ENCODE assay signal across 18 cellular contexts in genomic region chr1:28066393-28067154, GRCh38. TPM values are rescaled to one million over a fixed set of nuclear protein-coding genes. Genes with fewer than 3 reads are reported as not detected.
DNase-seq lines count a peak whose midpoint lies in the region; ATAC-seq and TF ChIP-seq lines count a peak whose summit lies in the region.
"Had no signal": no experiment of that assay in that cellular context is flagged by ENCODE, and none has a peak within 500 bp of the region (broad histone marks: within the 10 kb centered on the region; RNA-seq: fewer than 3 reads in every experiment).

No MANE protein-coding gene starts in this region.

- H3K4me1 Mint-ChIP-seq in nephron, result peaks cover 14% of the 10 kb centered on the region
- peaks cover 0 to 32% (median 23%) of the 10 kb centered on the region in 7 donors for H3K4me1 Mint-ChIP-seq in naive thymus-derived CD4-positive, alpha-beta T cell

- H4K20me1 ChIP-seq in OCI-LY7 (ENCODE audit: insufficient read depth, low read length), result no peaks in the 10 kb centered on the region

- H3K79me2 ChIP-seq in OCI-LY7 (ENCODE audit: insufficient read depth, low read depth, low read length), result peaks cover 100% of the 10 kb centered on the region

- H3K36me3 ChIP-seq in OCI-LY7 (ENCODE audit: insufficient read depth, low read length), result peaks cover 27% of the 10 kb centered on the region
- no peaks in the 10 kb centered on the region for H3K36me3 ChIP-seq in brain microvascular endothelial cell (replicated peaks)
- no peaks in the 10 kb centered on the region for H3K36me3 ChIP-seq in naive thymus-derived CD4-positive, alpha-beta T cell (ENCODE audit: control insufficient read depth in 2 of 3, insufficient read depth in 3 of 3, low read length in 3 of 3)

- H3K9me2 ChIP-seq in OCI-LY7 (ENCODE audit: insufficient read depth, low read length), result no peaks in the 10 kb centered on the region

- POLR2A ChIA-PET in OCI-LY7 (lab: Charles Lee), result interaction anchor here (0.5 to 9.5 kb wide), 15 partner anchors 8 to 442 kb away, joined by 3 to 138 read pairs (median 4); partner anchors contain the start of genes EYA3 and PTAFR
- POLR2A ChIA-PET in naive thymus-derived CD4-positive, alpha-beta T cell (lab: Charles Lee), result interaction anchor here (0.5 kb wide), 1 partner anchor 45 kb away, joined by 3 read pairs; no protein-coding TSS in a partner anchor

- H3K27me3 ChIP-seq in brain microvascular endothelial cell (replicated peaks), result no peaks in the 10 kb centered on the region
- no peaks in the 10 kb centered on the region for H3K27me3 ChIP-seq in naive thymus-derived CD4-positive, alpha-beta T cell (ENCODE audit: control insufficient read depth in 2 of 2, insufficient read depth in 2 of 2, low read length in 2 of 2)
- H3K27me3 ChIP-seq: BLaER1 treated with 17β-estradiol and CSF1 and Interleukin-3, amounts not matched to agents 10 nM and 100 nM had no signal

- TF ChIP-seq CTCF in OCI-LY7 (conservative IDR thresholded peaks at IDR 0.05; ENCODE audit: low read length) (no peak), brain microvascular endothelial cell (IDR thresholded peaks at IDR 0.05; ENCODE audit: low read depth, low read length, missing control alignments) (no peak), nephron (IDR thresholded peaks at IDR 0.05; ENCODE audit: unreplicated experiment in 3 of 3) (no peak)

- H3K9me3 ChIP-seq in OCI-LY7 (ENCODE audit: low read length), result peaks cover 10% of the 10 kb centered on the region
- no peaks in the 10 kb centered on the region for H3K9me3 ChIP-seq in naive thymus-derived CD4-positive, alpha-beta T cell (ENCODE audit: control insufficient read depth in 2 of 3, low read length in 3 of 3)

- H3K4me3 ChIP-seq in OCI-LY7 (ENCODE audit: low read depth, low read length, poor library complexity, severe bottlenecking), result peak overlapping the region; percentile 63
- H3K4me3 ChIP-seq in brain microvascular endothelial cell (ENCODE audit: low read depth, low read length), result no peak overlapping the region
- H3K4me3 ChIP-seq in naive thymus-derived CD4-positive, alpha-beta T cell (ENCODE audit: low read length), result no peak overlapping the region
- H3K4me3 ChIP-seq: BLaER1 treated with 17β-estradiol and CSF1 and Interleukin-3, amounts not matched to agents 10 nM and 100 nM had no signal

- CTCF ChIA-PET in OCI-LY7 (lab: Charles Lee; ENCODE audit: unreplicated experiment), result interaction anchor here (1.0 kb wide), 1 partner anchor 11 kb away, joined by 3 read pairs; no protein-coding TSS in a partner anchor
- CTCF ChIA-PET in naive thymus-derived CD4-positive, alpha-beta T cell (lab: Charles Lee), result interaction anchor here (0.6 to 0.7 kb wide), 2 partner anchors 747 to 1233 kb away, joined by 3 read pairs; no protein-coding TSS in a partner anchor

- H3K27me3 Mint-ChIP-seq in nephron (ENCODE audit: low read depth), result no peaks in the 10 kb centered on the region
- H3K27me3 Mint-ChIP-seq in naive thymus-derived CD4-positive, alpha-beta T cell, result no peaks in the 10 kb centered on the region
- H3K27me3 Mint-ChIP-seq: activated CD4-positive, alpha-beta T cell treated with anti-CD3 and anti-CD28 coated beads, Interleukin-2, amount 10 ng/mL, durations not matched to agents 24 days and 14 days; stimulated activated memory B cell treated with anti-CD40 and anti-IgM and Interleukin-4, amounts not matched to agents 10 μg/mL and 1 μg/mL and 100 μg/mL, for 72 hours had no signal

- no peak for ATAC-seq in naive thymus-derived CD4-positive, alpha-beta T cell
- no peak for ATAC-seq in HG02970 (IDR thresholded peaks at IDR 0.05; ENCODE audit: low FRiP score, unreplicated experiment)
- ATAC-seq: stimulated activated memory B cell treated with anti-CD40 and anti-IgM and Interleukin-4, amounts not matched to agents 10 μg/mL and 1 μg/mL and 100 μg/mL, for 72 hours had no signal

- no peak overlapping the region for H3K4me3 Mint-ChIP-seq in nephron
- H3K4me3 Mint-ChIP-seq in naive thymus-derived CD4-positive, alpha-beta T cell, result no peak overlapping the region
- H3K4me3 Mint-ChIP-seq: activated CD4-positive, alpha-beta T cell treated with anti-CD3 and anti-CD28 coated beads, Interleukin-2, amount 10 ng/mL, durations not matched to agents 24 days and 14 days had no signal

- peaks cover 94% of the 10 kb centered on the region for H3K4me1 ChIP-seq in OCI-LY7 (ENCODE audit: insufficient read depth, low read length, poor library complexity, severe bottlenecking)
- H3K4me1 ChIP-seq in naive thymus-derived CD4-positive, alpha-beta T cell (ENCODE audit: control insufficient read depth in 2 of 2, insufficient read depth in 2 of 2, low read length in 2 of 2), result no peaks in the 10 kb centered on the region

- in situ Hi-C loops in brain microvascular endothelial cell (cut with HindIII; ENCODE audit: low pct_ligation_motif_present, low sequenced_read_pairs), result no loop called here

- H2AFZ ChIP-seq in OCI-LY7 (ENCODE audit: low read length), result peak overlapping the region; percentile 28; the same call in 1 of the 2 replicates

- peak overlapping the region; percentile 74 for H3K4me2 ChIP-seq in OCI-LY7 (ENCODE audit: low read length)

- H3K27ac ChIP-seq in OCI-LY7 (ENCODE audit: low read depth, low read length, poor library complexity, severe bottlenecking), result peak overlapping the region; percentile 88
- H3K27ac ChIP-seq in brain microvascular endothelial cell, result peak overlapping the region; percentile 92
- no peak overlapping the region for H3K27ac ChIP-seq in naive thymus-derived CD4-positive, alpha-beta T cell (ENCODE audit: low read depth, low read length)

- intact Hi-C loops in OCI-LY7 (cut with micrococcal nuclease; ENCODE audit: unreplicated experiment), result no loop called here
- intact Hi-C loops in naive thymus-derived CD4-positive, alpha-beta T cell (cut with micrococcal nuclease), result no loop called here

- peaks cover 14% of the 10 kb centered on the region for H3K36me3 Mint-ChIP-seq in nephron (ENCODE audit: low read depth)
- H3K36me3 Mint-ChIP-seq in naive thymus-derived CD4-positive, alpha-beta T cell, result peaks cover 0 to 20% (median 13%) of the 10 kb centered on the region in 5 donors

- DNase-seq in HCEC 1CT (peak; percentile 39), OCI-LY7 (ENCODE audit: low spot score) (no peak), brain microvascular endothelial cell (no peak), hypothalamus (lab: John Stamatoyannopoulos, UW) (no peak)
- DNase-seq in naive thymus-derived CD4-positive, alpha-beta T cell, result no peak
- DNase-seq: activated CD4-positive, alpha-beta T cell treated with anti-CD3 and anti-CD28 coated beads, Interleukin-2, amount 10 ng/mL, durations not matched to agents 24 days and 14 days; activated CD8-positive, alpha-beta memory T cell treated with anti-CD3 and anti-CD28 coated beads, Interleukin-2, amount 50 U/mL, for 48 hours; activated naive CD4-positive, alpha-beta T cell; aorta; left cardiac atrium; midbrain; NCI-H2029; NCI-H510A; stimulated activated CD4-positive, alpha-beta T cell treated with anti-CD3 and anti-CD28 coated beads, Interleukin-15, amount 100 ng/mL, for 24 hours had no signal

- TSS peak; percentile 48 for BruUV-seq in OCI-LY7 (replicated peaks; lab: Mats Ljungman, UMichigan)

- peak overlapping the region; percentile 5 to 15 (median 10) for H3K27ac Mint-ChIP-seq in nephron
- no peak overlapping the region for H3K27ac Mint-ChIP-seq in naive thymus-derived CD4-positive, alpha-beta T cell
- H3K27ac Mint-ChIP-seq: activated CD4-positive, alpha-beta T cell treated with anti-CD3 and anti-CD28 coated beads, Interleukin-2, amount 10 ng/mL, durations not matched to agents 24 days and 14 days had no signal

- no peaks in the 10 kb centered on the region for H3K9me3 Mint-ChIP-seq in nephron
- no peaks in the 10 kb centered on the region for H3K9me3 Mint-ChIP-seq in naive thymus-derived CD4-positive, alpha-beta T cell
- H3K9me3 Mint-ChIP-seq: activated CD4-positive, alpha-beta T cell treated with anti-CD3 and anti-CD28 coated beads, Interleukin-2, amount 10 ng/mL, durations not matched to agents 24 days and 14 days; stimulated activated memory B cell treated with anti-CD40 and anti-IgM and Interleukin-4, amounts not matched to agents 10 μg/mL and 1 μg/mL and 100 μg/mL, for 72 hours had no signal

RNA-seq across cellular contexts. Expression of gene EYA3, which starts 21.8 kb away (rescaled TPM):
- 24.1 and 29.0 TPM in 2 replicates for total RNA-seq in OCI-LY7 (2014; rRNA removed; shearing (Covaris generic))
- total RNA-seq in OCI-LY7 (2022), result 104 and 114 TPM in 2 replicates
- 10 to 100 TPM; 14.5 to 31.7 (median 19.2) TPM for total RNA-seq in naive thymus-derived CD4-positive, alpha-beta T cell
- polyA plus RNA-seq in naive thymus-derived CD4-positive, alpha-beta T cell, result 1 to 10 TPM; 4.9 to 6.3 TPM

Comparison
In these comparisons a context has a peak if more than half of its experiments do, and no peak if none do; other contexts are left out.
1. H3K27ac Mint-ChIP-seq: peak in nephron (3 of 3); none in naive thymus-derived CD4-positive, alpha-beta T cell (0 of 9).